ENCODE assay signal across 15 cellular contexts in genomic region chr1:42450081-42450480, GRCh38. TPM values are rescaled to one million over a fixed set of nuclear protein-coding genes. Genes with fewer than 3 reads are reported as not detected.
DNase-seq lines count a peak whose midpoint lies in the region; ATAC-seq and TF ChIP-seq lines count a peak whose summit lies in the region.
"Had no signal": no experiment of that assay in that cellular context is flagged by ENCODE, and none has a peak within 500 bp of the region (broad histone marks: within the 10 kb centered on the region; RNA-seq: fewer than 3 reads in every experiment).

No MANE protein-coding gene starts in this region.

- H3K36me3 ChIP-seq in DND-41 (ENCODE audit: insufficient read depth, low read length) = no peaks in the 10 kb centered on the region
- no peaks in the 10 kb centered on the region for H3K36me3 ChIP-seq in smooth muscle cell (ENCODE audit: low read depth)

- TF ChIP-seq CTCF in DND-41 (IDR thresholded peaks at IDR 0.05; ENCODE audit: borderline replicate concordance, extremely low read depth, low read length, poor library complexity, severe bottlenecking) = no peak
- TF ChIP-seq CTCF in smooth muscle cell (IDR thresholded peaks at IDR 0.05; ENCODE audit: borderline replicate concordance, insufficient read depth, poor library complexity, severe bottlenecking) = no peak

- DNase-seq in activated CD4-positive, alpha-beta T cell treated with anti-CD3 and anti-CD28 coated beads for 36 hours = no peak
- DNase-seq in activated CD4-positive, alpha-beta T cell treated with anti-CD3 and anti-CD28 coated beads, Interleukin-2, amount 10 ng/mL, durations not matched to agents 7 days and 5 days = no peak
- no peak for DNase-seq in DND-41
- peak; percentile 71 for DNase-seq in astrocyte of the hippocampus (ENCODE audit: low read depth, low spot score)
- no peak for DNase-seq in smooth muscle cell (lab: John Stamatoyannopoulos, UW; ENCODE audit: unreplicated experiment)
- no peak for DNase-seq in stimulated activated naive B cell treated with anti-CD40 and anti-IgM and Interleukin-4, amounts not matched to agents 10 μg/mL and 1 μg/mL and 100 μg/mL, for 72 hours
- DNase-seq: CD8-positive, alpha-beta memory T cell; DMS53; GOT3; H9 had no signal

- H3K27ac Mint-ChIP-seq in activated CD4-positive, alpha-beta T cell treated with anti-CD3 and anti-CD28 coated beads for 36 hours = no peak overlapping the region
- H3K27ac Mint-ChIP-seq in activated CD4-positive, alpha-beta T cell treated with anti-CD3 and anti-CD28 coated beads, Interleukin-2, amount 10 ng/mL, durations not matched to agents 7 days and 5 days = no peak overlapping the region
- no peak overlapping the region for H3K27ac Mint-ChIP-seq in stimulated activated naive B cell treated with anti-CD40 and anti-IgM and Interleukin-4, amounts not matched to agents 10 μg/mL and 1 μg/mL and 100 μg/mL, for 72 hours
- H3K27ac Mint-ChIP-seq: CD14-positive monocyte; CD8-positive, alpha-beta memory T cell; H9 had no signal

- H3K27me3 ChIP-seq in DND-41 (ENCODE audit: insufficient read depth, low read length, poor library complexity) (no peaks in the 10 kb centered on the region), smooth muscle cell (ENCODE audit: low read depth) (no peaks in the 10 kb centered on the region)

- no peak overlapping the region for H3K4me3 ChIP-seq in DND-41 (ENCODE audit: low read depth in 1 of 2, low read length in 2 of 2)
- H3K4me3 ChIP-seq in smooth muscle cell = no peak overlapping the region

- POLR2A ChIA-PET in activated CD4-positive, alpha-beta T cell treated with anti-CD3 and anti-CD28 coated beads for 36 hours (lab: Charles Lee) = no interaction called here
- POLR2A ChIA-PET in activated CD4-positive, alpha-beta T cell treated with anti-CD3 and anti-CD28 coated beads, Interleukin-2, amount 10 ng/mL, durations not matched to agents 7 days and 5 days (lab: Charles Lee) = interaction anchor here (0.5 kb wide), 1 partner anchor 189 kb away, joined by 3 read pairs; no protein-coding TSS in a partner anchor

- no peaks in the 10 kb centered on the region for H3K36me3 Mint-ChIP-seq in activated CD4-positive, alpha-beta T cell treated with anti-CD3 and anti-CD28 coated beads for 36 hours (ENCODE audit: low read depth)
- no peaks in the 10 kb centered on the region for H3K36me3 Mint-ChIP-seq in activated CD4-positive, alpha-beta T cell treated with anti-CD3 and anti-CD28 coated beads, Interleukin-2, amount 10 ng/mL, durations not matched to agents 7 days and 5 days (ENCODE audit: low read depth)
- H3K36me3 Mint-ChIP-seq in stimulated activated naive B cell treated with anti-CD40 and anti-IgM and Interleukin-4, amounts not matched to agents 10 μg/mL and 1 μg/mL and 100 μg/mL, for 72 hours = no peaks in the 10 kb centered on the region
- H3K36me3 Mint-ChIP-seq: CD14-positive monocyte; CD8-positive, alpha-beta memory T cell had no signal

- peak; percentile 84 for ATAC-seq in activated CD4-positive, alpha-beta T cell treated with anti-CD3 and anti-CD28 coated beads for 36 hours
- peak; percentile 47; the same call in 2 of the 3 replicates for ATAC-seq in DND-41 (ENCODE audit: insufficient read depth, low read depth)
- no peak for ATAC-seq in stimulated activated naive B cell treated with anti-CD40 and anti-IgM and Interleukin-4, amounts not matched to agents 10 μg/mL and 1 μg/mL and 100 μg/mL, for 72 hours (replicated peaks)
- ATAC-seq in GM21619 (IDR thresholded peaks at IDR 0.05; ENCODE audit: unreplicated experiment) = no peak

- intact Hi-C loops in activated CD4-positive, alpha-beta T cell treated with anti-CD3 and anti-CD28 coated beads for 36 hours (cut with DNase I, micrococcal nuclease) = loop anchor here in 1 of 2 experiments (10.0 kb wide), 3 partner anchors 935 to 1085 kb away; partner anchors contain the start of genes FOXO6, HYI, MED8 and SZT2

- H4K20me1 ChIP-seq in DND-41 (ENCODE audit: insufficient read depth, low read length) (no peaks in the 10 kb centered on the region), smooth muscle cell (ENCODE audit: low read depth) (no peaks in the 10 kb centered on the region)

- peaks cover 8% of the 10 kb centered on the region for H3K4me1 Mint-ChIP-seq in activated CD4-positive, alpha-beta T cell treated with anti-CD3 and anti-CD28 coated beads for 36 hours
- peaks cover 10% of the 10 kb centered on the region for H3K4me1 Mint-ChIP-seq in activated CD4-positive, alpha-beta T cell treated with anti-CD3 and anti-CD28 coated beads, Interleukin-2, amount 10 ng/mL, durations not matched to agents 7 days and 5 days
- peaks cover 5 to 8% of the 10 kb centered on the region in 2 donors for H3K4me1 Mint-ChIP-seq in stimulated activated naive B cell treated with anti-CD40 and anti-IgM and Interleukin-4, amounts not matched to agents 10 μg/mL and 1 μg/mL and 100 μg/mL, for 72 hours
- H3K4me1 Mint-ChIP-seq: CD8-positive, alpha-beta memory T cell had no signal

- H2AFZ ChIP-seq in DND-41 (ENCODE audit: low read depth, low read length) (no peak overlapping the region), smooth muscle cell (ENCODE audit: low read depth) (no peak overlapping the region)

- no peaks in the 10 kb centered on the region for H3K9me3 Mint-ChIP-seq in activated CD4-positive, alpha-beta T cell treated with anti-CD3 and anti-CD28 coated beads for 36 hours (ENCODE audit: low read depth)
- no peaks in the 10 kb centered on the region for H3K9me3 Mint-ChIP-seq in activated CD4-positive, alpha-beta T cell treated with anti-CD3 and anti-CD28 coated beads, Interleukin-2, amount 10 ng/mL, durations not matched to agents 7 days and 5 days
- no peaks in the 10 kb centered on the region for H3K9me3 Mint-ChIP-seq in stimulated activated naive B cell treated with anti-CD40 and anti-IgM and Interleukin-4, amounts not matched to agents 10 μg/mL and 1 μg/mL and 100 μg/mL, for 72 hours
- H3K9me3 Mint-ChIP-seq: CD14-positive monocyte; CD8-positive, alpha-beta memory T cell; H9; IgD-negative memory B cell had no signal

- H3K27me3 Mint-ChIP-seq in activated CD4-positive, alpha-beta T cell treated with anti-CD3 and anti-CD28 coated beads for 36 hours = no peaks in the 10 kb centered on the region
- peaks cover 1% of the 10 kb centered on the region for H3K27me3 Mint-ChIP-seq in activated CD4-positive, alpha-beta T cell treated with anti-CD3 and anti-CD28 coated beads, Interleukin-2, amount 10 ng/mL, durations not matched to agents 7 days and 5 days
- H3K27me3 Mint-ChIP-seq in stimulated activated naive B cell treated with anti-CD40 and anti-IgM and Interleukin-4, amounts not matched to agents 10 μg/mL and 1 μg/mL and 100 μg/mL, for 72 hours = no peaks in the 10 kb centered on the region
- H3K27me3 Mint-ChIP-seq: IgD-negative memory B cell had no signal

- H3K79me2 ChIP-seq in DND-41 (ENCODE audit: insufficient read depth, low read length) (no peaks in the 10 kb centered on the region), smooth muscle cell (ENCODE audit: low read depth) (no peaks in the 10 kb centered on the region)

- H3K4me1 ChIP-seq in DND-41 (ENCODE audit: insufficient read depth, low read length) (0 out of 2 replicates have a peak, but pooled peaks cover 2% of the 10 kb centered on the region), smooth muscle cell (ENCODE audit: low read depth) (no peaks in the 10 kb centered on the region)

- H3K27ac ChIP-seq in DND-41 (ENCODE audit: low read length) (no peak overlapping the region), smooth muscle cell (ENCODE audit: low read depth) (peak overlapping the region; percentile 1)
- H3K27ac ChIP-seq: 22Rv1 had no signal

- CTCF ChIA-PET in activated CD4-positive, alpha-beta T cell treated with anti-CD3 and anti-CD28 coated beads for 36 hours (lab: Charles Lee) = no interaction called here
- CTCF ChIA-PET in activated CD4-positive, alpha-beta T cell treated with anti-CD3 and anti-CD28 coated beads, Interleukin-2, amount 10 ng/mL, durations not matched to agents 7 days and 5 days (lab: Charles Lee) = no interaction called here

- H3K9me3 ChIP-seq in DND-41 (ENCODE audit: insufficient read depth, low read length, severe bottlenecking) (no peaks in the 10 kb centered on the region), smooth muscle cell (replicated peaks; ENCODE audit: low read depth) (no peaks in the 10 kb centered on the region)

- H3K4me3 Mint-ChIP-seq in activated CD4-positive, alpha-beta T cell treated with anti-CD3 and anti-CD28 coated beads for 36 hours = no peak overlapping the region
- no peak overlapping the region for H3K4me3 Mint-ChIP-seq in activated CD4-positive, alpha-beta T cell treated with anti-CD3 and anti-CD28 coated beads, Interleukin-2, amount 10 ng/mL, durations not matched to agents 7 days and 5 days
- H3K4me3 Mint-ChIP-seq in stimulated activated naive B cell treated with anti-CD40 and anti-IgM and Interleukin-4, amounts not matched to agents 10 μg/mL and 1 μg/mL and 100 μg/mL, for 72 hours = no peak overlapping the region
- H3K4me3 Mint-ChIP-seq: CD14-positive monocyte; CD8-positive, alpha-beta memory T cell; H9 had no signal

- no peak overlapping the region for H3K4me2 ChIP-seq in DND-41 (ENCODE audit: insufficient read depth, low read length)
- peak overlapping the region; percentile 5 for H3K4me2 ChIP-seq in smooth muscle cell

- no peaks in the 10 kb centered on the region for H3F3A ChIP-seq in smooth muscle cell (ENCODE audit: low read depth)

- H3K9ac ChIP-seq in DND-41 (ENCODE audit: low read depth, low read length) (no peak overlapping the region), smooth muscle cell (ENCODE audit: low read depth) (no peak overlapping the region)

RNA-seq across cellular contexts. Expression of gene ZMYND12, which starts 5.7 kb away (rescaled TPM):
- total RNA-seq in activated CD4-positive, alpha-beta T cell treated with anti-CD3 and anti-CD28 coated beads for 36 hours = 1 to 10 TPM in 1 of 2 experiments, under 1 TPM in 1; 0.64 to 1.6 TPM
- under 1 TPM; 0.56 to 0.69 TPM for total RNA-seq in activated CD4-positive, alpha-beta T cell treated with anti-CD3 and anti-CD28 coated beads, Interleukin-2, amount 10 ng/mL, durations not matched to agents 7 days and 5 days
- 1.8 and 2.2 TPM in 2 replicates for total RNA-seq in smooth muscle cell
- 0.46 and 1.5 TPM in 2 replicates for polyA plus RNA-seq in smooth muscle cell
- total RNA-seq: HT1080 had no signal
- polyA plus RNA-seq: CD8-positive, alpha-beta memory T cell had no signal

RNA-seq across cellular contexts. Expression of gene PPCS, which starts 6.3 kb away (rescaled TPM):
- 10 to 100 TPM; 47.3 to 47.6 TPM for total RNA-seq in activated CD4-positive, alpha-beta T cell treated with anti-CD3 and anti-CD28 coated beads for 36 hours
- 10 to 100 TPM; 38.9 to 46.5 TPM for total RNA-seq in activated CD4-positive, alpha-beta T cell treated with anti-CD3 and anti-CD28 coated beads, Interleukin-2, amount 10 ng/mL, durations not matched to agents 7 days and 5 days
- total RNA-seq in smooth muscle cell = 40.8 and 42.6 TPM in 2 replicates
- polyA plus RNA-seq in smooth muscle cell = 73.3 and 80.6 TPM in 2 replicates

RNA-seq across cellular contexts. Expression of gene CCDC30, which starts 13.0 kb away (rescaled TPM):
- total RNA-seq in activated CD4-positive, alpha-beta T cell treated with anti-CD3 and anti-CD28 coated beads for 36 hours = 1 to 10 TPM; 1.3 to 2.3 TPM
- 1 to 10 TPM; 1.4 to 2.2 TPM for total RNA-seq in activated CD4-positive, alpha-beta T cell treated with anti-CD3 and anti-CD28 coated beads, Interleukin-2, amount 10 ng/mL, durations not matched to agents 7 days and 5 days
- 0.67 and 1.6 TPM in 2 replicates for total RNA-seq in smooth muscle cell
- 1.2 and 1.8 TPM in 2 replicates for polyA plus RNA-seq in smooth muscle cell

Comparison
In these comparisons a context has a peak if more than half of its experiments do, and no peak if none do; other contexts are left out.
1. ATAC-seq: peak in activated CD4-positive, alpha-beta T cell treated with anti-CD3 and anti-CD28 coated beads for 36 hours (single experiment) and DND-41 (single experiment); none in stimulated activated naive B cell treated with anti-CD40 and anti-IgM and Interleukin-4, amounts not matched to agents 10 μg/mL and 1 μg/mL and 100 μg/mL, for 72 hours (0 of 2) and GM21619 (single experiment).